8 cellular contexts compared by ENCODE assay signal in the genomic region with DNA sequence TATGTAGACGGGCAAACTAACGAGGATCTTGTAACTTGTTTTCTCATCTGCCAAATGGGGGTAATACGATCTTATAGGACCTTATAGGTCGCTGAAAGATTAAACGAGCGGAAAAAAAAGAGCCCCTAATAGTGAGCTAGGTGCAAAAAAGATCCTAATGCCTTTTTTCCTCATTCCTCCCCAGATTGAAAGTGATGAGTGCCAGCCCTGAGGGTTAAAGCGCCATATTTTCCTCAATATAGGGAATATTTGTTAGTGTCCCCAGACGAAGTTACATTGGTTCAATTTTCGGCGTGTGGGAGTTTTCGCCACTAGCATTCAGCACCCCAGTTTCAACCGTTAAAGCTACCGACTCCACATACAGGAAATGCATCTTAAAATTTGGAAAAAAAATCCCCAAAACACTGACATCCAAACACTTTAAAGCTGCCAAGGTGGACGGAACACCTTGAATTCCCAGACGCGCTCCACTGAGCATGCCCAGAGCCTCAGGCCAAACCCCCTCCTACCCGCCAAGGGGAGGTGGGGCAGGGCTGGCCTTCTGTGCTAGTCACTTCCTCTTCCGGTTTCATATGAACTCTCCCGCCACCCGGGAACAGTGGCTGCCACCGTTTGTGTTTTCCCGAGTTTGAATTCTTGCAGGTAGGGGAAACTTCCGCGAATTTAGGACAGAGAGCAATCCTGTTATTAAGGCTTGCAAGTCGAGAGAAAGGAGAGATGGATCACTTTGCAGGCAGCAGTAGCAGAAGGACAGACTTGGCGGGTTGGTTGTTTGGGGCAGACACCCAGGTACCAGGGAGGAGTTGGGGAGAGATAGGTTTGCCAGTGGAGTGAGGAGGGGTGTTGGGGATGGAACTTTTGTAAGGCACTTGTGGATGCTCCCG. TPM values are rescaled to one million over a fixed set of nuclear protein-coding genes. Genes with fewer than 3 reads are reported as not detected.
DNase-seq lines count a peak whose midpoint lies in the region; ATAC-seq, FAIRE-seq and TF ChIP-seq lines count a peak whose summit lies in the region.

A gene with protein sequence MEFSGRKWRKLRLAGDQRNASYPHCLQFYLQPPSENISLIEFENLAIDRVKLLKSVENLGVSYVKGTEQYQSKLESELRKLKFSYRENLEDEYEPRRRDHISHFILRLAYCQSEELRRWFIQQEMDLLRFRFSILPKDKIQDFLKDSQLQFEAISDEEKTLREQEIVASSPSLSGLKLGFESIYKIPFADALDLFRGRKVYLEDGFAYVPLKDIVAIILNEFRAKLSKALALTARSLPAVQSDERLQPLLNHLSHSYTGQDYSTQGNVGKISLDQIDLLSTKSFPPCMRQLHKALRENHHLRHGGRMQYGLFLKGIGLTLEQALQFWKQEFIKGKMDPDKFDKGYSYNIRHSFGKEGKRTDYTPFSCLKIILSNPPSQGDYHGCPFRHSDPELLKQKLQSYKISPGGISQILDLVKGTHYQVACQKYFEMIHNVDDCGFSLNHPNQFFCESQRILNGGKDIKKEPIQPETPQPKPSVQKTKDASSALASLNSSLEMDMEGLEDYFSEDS (plus strand): TSS at position 571 of the 884 bp plus-strand sequence. CDS start 816 bp downstream, outside the sequence.

- ATAC-seq in GM21381 (IDR thresholded peaks at IDR 0.05; ENCODE audit: unreplicated experiment), result peak; percentile 86

- no peaks in the 10 kb centered on the region for H3K9me3 ChIP-seq in Caco-2

- FAIRE-seq in endometrium (lab: Jason Lieb, UNC), result peak; percentile 82

- H3K4me1 Mint-ChIP-seq in Caco-2 (ENCODE audit: low read depth, unreplicated experiment), result peaks cover 24% of the 10 kb centered on the region

- H3K27me3 Mint-ChIP-seq in Caco-2 (ENCODE audit: insufficient read depth, unreplicated experiment), result no peaks in the 10 kb centered on the region

- CTCF ChIA-PET in Caco-2 (lab: Charles Lee), result interaction anchor here (0.6 to 1.6 kb wide), 5 partner anchors 50 to 441 kb away, joined by 3 to 10 read pairs (median 8); a partner anchor contains a TSS

- H3K36me3 ChIP-seq in Caco-2 (ENCODE audit: control insufficient read depth, insufficient read depth, low read length), result no peaks in the 10 kb centered on the region; the same call in 1 of the 2 replicates

- peak within 1 kb of the TSS; percentile 92 for H3K27ac Mint-ChIP-seq in Caco-2 (ENCODE audit: unreplicated experiment)

- H3K27me3 ChIP-seq in Caco-2 (replicated peaks; ENCODE audit: control insufficient read depth, insufficient read depth, low read length), result no peaks in the 10 kb centered on the region

- peak within 1 kb of the TSS; percentile 71 for H3K4me3 ChIP-seq in Caco-2 (ENCODE audit: low read depth, low read length)

- TSS peak; percentile 62 for BruUV-seq in Caco-2 (replicated peaks; lab: Mats Ljungman, UMichigan)

- no peaks in the 10 kb centered on the region for H3K36me3 Mint-ChIP-seq in Caco-2 (ENCODE audit: insufficient read depth, unreplicated experiment)

- intact Hi-C loops in Caco-2 (cut with micrococcal nuclease; ENCODE audit: unreplicated experiment), result loop anchor here (1.0 to 5.0 kb wide), 4 partner anchors 95 to 363 kb away; a partner anchor contains a TSS

- DNase-seq in Caco-2 (peak; percentile 88 to 89), HUDEP-2 (lab: John Stamatoyannopoulos, UW; ENCODE audit: unreplicated experiment in 76 of 76) (peak in 74 of 76 experiments; percentile 36 to 91 (median 83)), NOMO-1 treated with dmso at 0.1 percent for 144 hours (lab: John Stamatoyannopoulos, UW; ENCODE audit: unreplicated experiment) (peak; percentile 72), mesenteric fat pad (ENCODE audit: low spot score) (peak; percentile 93)
- peak; percentile 45 for DNase-seq in activated CD8-positive, alpha-beta memory T cell treated with anti-CD3 and anti-CD28 coated beads, Interleukin-2, amount 50 U/mL, for 1 hour (ENCODE audit: extremely low read depth)
- peak; percentile 66 for DNase-seq in stimulated activated CD8-positive, alpha-beta memory T cell treated with anti-CD3 and anti-CD28 coated beads, Interleukin-15, amount 100 ng/mL, for 1 hour (ENCODE audit: low read depth)

- POLR2A ChIA-PET in Caco-2 (lab: Charles Lee), result no interaction called here

- H3K4me3 Mint-ChIP-seq in Caco-2 (ENCODE audit: unreplicated experiment), result peak within 1 kb of the TSS; percentile 92

- TF ChIP-seq CTCF in Caco-2 (IDR thresholded peaks at IDR 0.05; ENCODE audit: insufficient read depth in 1 of 2, low read depth in 1 of 2, low read length in 1 of 2, severe bottlenecking in 1 of 2, unreplicated experiment in 1 of 2), result no peak

- H3K9me3 Mint-ChIP-seq in Caco-2 (ENCODE audit: unreplicated experiment), result no peaks in the 10 kb centered on the region

- H3K4me1 ChIP-seq in Caco-2, result peaks cover 14% of the 10 kb centered on the region; the same call in 1 of the 2 replicates

RNA-seq across cellular contexts. Expression of the gene that starts here (rescaled TPM):
- 24.7 and 25.4 TPM in 2 replicates for total RNA-seq in Caco-2 (2022)
- 8.4 TPM for total RNA-seq in mesenteric fat pad

Comparison
In these comparisons a context has a peak if more than half of its experiments do, and no peak if none do; other contexts are left out.
1. Peak in every context shown above with its lines: DNase-seq, ATAC-seq and H3K4me3 ChIP-seq.